18 cellular contexts compared by ENCODE assay signal in genomic region chr2:35082072-35082471, GRCh38.
DNase-seq lines count a peak whose midpoint lies in the region; ATAC-seq and TF ChIP-seq lines count a peak whose summit lies in the region.
"Had no signal": no experiment of that assay in that cellular context is flagged by ENCODE, and none has a peak within 500 bp of the region (broad histone marks: within the 10 kb centered on the region; RNA-seq: fewer than 3 reads in every experiment).

No MANE protein-coding gene starts in this region.

- peaks cover 9% of the 10 kb centered on the region for H3K4me1 Mint-ChIP-seq in WTC11
- H3K4me1 Mint-ChIP-seq: B cell had no signal

- POLR2A ChIA-PET in WTC11 (lab: Charles Lee), result no interaction called here

- no peaks in the 10 kb centered on the region for H3K4me1 ChIP-seq in iPS DF 6.9 (ENCODE audit: control insufficient read depth, insufficient read depth, low read length)

- no peak overlapping the region; the same call in 1 of the 2 replicates for H3K27ac Mint-ChIP-seq in WTC11
- H3K27ac Mint-ChIP-seq: B cell; CD4-positive, alpha-beta T cell; HFFc6 had no signal

- H3K36me3 ChIP-seq in iPS DF 6.9 (ENCODE audit: control insufficient read depth, insufficient read depth, low read length), result no peaks in the 10 kb centered on the region

- peak; percentile 11 for DNase-seq in ELF-1 (ENCODE audit: low read depth, low spot score)
- DNase-seq in WTC11 (ENCODE audit: low spot score), result peak; percentile 12
- DNase-seq in iPS DF 6.9 (ENCODE audit: low read depth, low spot score), result peak; percentile 16
- DNase-seq in mesenteric fat pad (ENCODE audit: low spot score), result peak; percentile 24
- DNase-seq in NCI-H1694 treated with DMSO at 0.1 percent for 48 hours (lab: John Stamatoyannopoulos, UW), result no peak
- DNase-seq in OCI-M2 (lab: John Stamatoyannopoulos, UW; ENCODE audit: unreplicated experiment), result no peak
- DNase-seq in NCI-H2081 (lab: John Stamatoyannopoulos, UW), result no peak
- DNase-seq: C1 segment of cervical spinal cord; Calu3; CD4-positive, alpha-beta T cell; DMS 273 treated with DMSO at 0.1 percent for 48 hours; GOT3; HCEC 1CT; HFFc6 had no signal

- no peak overlapping the region for H3K27ac ChIP-seq in iPS DF 6.9 (ENCODE audit: low read length)

- no peak overlapping the region for H3K4me3 ChIP-seq in iPS DF 6.9 (ENCODE audit: low read length)
- H3K4me3 ChIP-seq: GM12878 had no signal

- H3K4me3 Mint-ChIP-seq in WTC11, result no peak overlapping the region
- H3K4me3 Mint-ChIP-seq: B cell; CD4-positive, alpha-beta T cell; HFFc6 had no signal

- H3K36me3 Mint-ChIP-seq in WTC11, result no peaks in the 10 kb centered on the region

- CTCF ChIA-PET in WTC11 (lab: Charles Lee), result no interaction called here

- no peaks in the 10 kb centered on the region for H3K27me3 Mint-ChIP-seq in WTC11 (ENCODE audit: low read depth)
- H3K27me3 Mint-ChIP-seq: B cell; CD4-positive, alpha-beta T cell had no signal

- no peaks in the 10 kb centered on the region for H3K9me3 Mint-ChIP-seq in WTC11

- H3K27me3 ChIP-seq in iPS DF 6.9 (ENCODE audit: control insufficient read depth, insufficient read depth, low read length), result no peaks in the 10 kb centered on the region

- TF ChIP-seq CTCF in WTC11 (IDR thresholded peaks at IDR 0.05), result no peak

- WGBS in iPS DF 6.9 (ENCODE audit: insufficient coverage, insufficient read length), result no CpG with 5 or more reads among the region's 4 CpGs

- H3K9me3 ChIP-seq in iPS DF 6.9 (ENCODE audit: control insufficient read depth, insufficient read depth, low read length), result no peaks in the 10 kb centered on the region

- ATAC-seq in WTC11 (peak; percentile 86), HG03457 (IDR thresholded peaks at IDR 0.05; ENCODE audit: unreplicated experiment) (no peak)
- ATAC-seq: GM12878, HepG2 had no signal

TF ChIP-seq in WTC11, 78 proteins besides CTCF, POLR2A, EP300 and RAD21:
- TF ChIP-seq ZNF138 (CRISPR knock-in tag; conservative IDR thresholded peaks at IDR 0.05), result no peak
- TF ChIP-seq MXD4 (CRISPR knock-in tag; IDR thresholded peaks at IDR 0.05; ENCODE audit: borderline replicate concordance), result no peak
- no peak for TF ChIP-seq ZMAT4 (CRISPR knock-in tag; IDR thresholded peaks at IDR 0.05)
- no peak for TF ChIP-seq JUN (CRISPR knock-in tag; IDR thresholded peaks at IDR 0.05)
- no peak for TF ChIP-seq NR2C2 (CRISPR knock-in tag; IDR thresholded peaks at IDR 0.05)

Comparison
In these comparisons a context has a peak if more than half of its experiments do, and no peak if none do; other contexts are left out.
1. DNase-seq: peak in ELF-1 (single experiment), WTC11 (single experiment), iPS DF 6.9 (single experiment) and mesenteric fat pad (single experiment); none in NCI-H1694 treated with DMSO at 0.1 percent for 48 hours (single experiment), OCI-M2 (single experiment) and NCI-H2081 (0 of 2).